8 cellular contexts compared by ENCODE assay signal in genomic region chr2:207258191-207258991, GRCh38.
DNase-seq lines count a peak whose midpoint lies in the region; ATAC-seq and TF ChIP-seq lines count a peak whose summit lies in the region.

No MANE protein-coding gene starts in this region.

- intact Hi-C loops in ascending aorta (cut with DNase I), result loop anchor here (1.0 to 10.0 kb wide), 7 partner anchors 19 to 1504 kb away; no protein-coding TSS in a partner anchor
- intact Hi-C loops in CD4-positive, alpha-beta T cell (cut with DNase I, micrococcal nuclease), result loop anchor here in 1 of 2 experiments (2.0 kb wide), 1 partner anchor 214 kb away; no protein-coding TSS in a partner anchor

- CTCF ChIA-PET in CD4-positive, alpha-beta T cell (lab: Charles Lee), result no interaction called here

- no peaks in the 10 kb centered on the region for H3K36me3 ChIP-seq in ascending aorta
- H3K36me3 ChIP-seq in SJCRH30, result no peaks in the 10 kb centered on the region

- POLR2A ChIA-PET in CD4-positive, alpha-beta T cell (lab: Charles Lee), result no interaction called here

- ATAC-seq in CD4-positive, alpha-beta T cell (ENCODE audit: poor library complexity), result no peak

- peak overlapping the region; percentile 66 to 75 for H3K27ac ChIP-seq in ascending aorta
- H3K27ac ChIP-seq in SJCRH30, result no peak overlapping the region
- no peak overlapping the region for H3K27ac ChIP-seq in CD4-positive, alpha-beta T cell (ENCODE audit: low read depth, low read length)

- DNase-seq in C1 segment of cervical spinal cord (lab: John Stamatoyannopoulos, UW) (peak in 9 of 14 donors; percentile 3 to 64 (median 35)), LoVo (ENCODE audit: low spot score) (peak; percentile 71), ascending aorta (ENCODE audit: low spot score in 2 of 2) (peak; percentile 69 to 94), iris pigment epithelial cell (ENCODE audit: low read depth) (peak; percentile 100), superior temporal gyrus (ENCODE audit: extremely low spot score) (peak; percentile 38), SJCRH30 (no peak), NAMALWA (ENCODE audit: low spot score) (no peak)
- no peak for DNase-seq in CD4-positive, alpha-beta T cell

- no peaks in the 10 kb centered on the region for H3K4me1 Mint-ChIP-seq in CD4-positive, alpha-beta T cell (ENCODE audit: low read depth)

- no peaks in the 10 kb centered on the region for H3K27me3 Mint-ChIP-seq in CD4-positive, alpha-beta T cell

- H3K4me1 ChIP-seq in ascending aorta, result peaks cover 4 to 19% of the 10 kb centered on the region in 2 donors
- H3K4me1 ChIP-seq in SJCRH30, result no peaks in the 10 kb centered on the region

- no peak overlapping the region for H3K4me3 Mint-ChIP-seq in CD4-positive, alpha-beta T cell

- no peaks in the 10 kb centered on the region for H3K9me3 Mint-ChIP-seq in CD4-positive, alpha-beta T cell

- no peaks in the 10 kb centered on the region for H3K27me3 ChIP-seq in ascending aorta
- no peaks in the 10 kb centered on the region for H3K27me3 ChIP-seq in SJCRH30
- no peaks in the 10 kb centered on the region for H3K27me3 ChIP-seq in CD4-positive, alpha-beta T cell (ENCODE audit: control insufficient read depth, insufficient read depth, low read length)

- H3K27ac Mint-ChIP-seq in CD4-positive, alpha-beta T cell, result no peak overlapping the region

- H3K4me3 ChIP-seq in ascending aorta, result no peak overlapping the region
- H3K4me3 ChIP-seq in SJCRH30, result no peak overlapping the region

- H3K9me3 ChIP-seq in ascending aorta, result no peaks in the 10 kb centered on the region
- H3K9me3 ChIP-seq in SJCRH30 (replicated peaks), result no peaks in the 10 kb centered on the region
- no peaks in the 10 kb centered on the region for H3K9me3 ChIP-seq in CD4-positive, alpha-beta T cell (ENCODE audit: control insufficient read depth, low read length)

- TF ChIP-seq CTCF in ascending aorta (IDR thresholded peaks at IDR 0.05), result no peak
- TF ChIP-seq CTCF in CD4-positive, alpha-beta T cell (IDR thresholded peaks at IDR 0.05), result no peak

- H3K36me3 Mint-ChIP-seq in CD4-positive, alpha-beta T cell (ENCODE audit: low read depth), result no peaks in the 10 kb centered on the region

Comparison
In these comparisons a context has a peak if more than half of its experiments do, and no peak if none do; other contexts are left out.
1. DNase-seq: peak in C1 segment of cervical spinal cord (9 of 14), LoVo (single experiment), ascending aorta (2 of 2), iris pigment epithelial cell (single experiment) and superior temporal gyrus (single experiment); none in SJCRH30 (0 of 2), CD4-positive, alpha-beta T cell (0 of 10) and NAMALWA (single experiment).
2. H3K27ac ChIP-seq: peak in ascending aorta (2 of 2); none in SJCRH30 (single experiment) and CD4-positive, alpha-beta T cell (single experiment).